ENCODE assay signal across 1 cellular context in genomic region chr2:68390600-68390999, GRCh38.
TF ChIP-seq lines count a peak whose summit lies in the region.

No MANE protein-coding gene starts in this region.

TF ChIP-seq in GM12878, 131 proteins besides CTCF, POLR2A, EP300 and RAD21:
- TF ChIP-seq MAX (IDR thresholded peaks at IDR 0.05; ENCODE audit: low read depth, low read length) = no peak
- no peak for TF ChIP-seq YY1 (IDR thresholded peaks at IDR 0.05; ENCODE audit: low read depth, low read length)
- TF ChIP-seq BHLHE40 (IDR thresholded peaks at IDR 0.05; ENCODE audit: borderline replicate concordance in 1 of 2, low read depth in 2 of 2, low read length in 1 of 2) = no peak
- TF ChIP-seq TCF7 (IDR thresholded peaks at IDR 0.05; ENCODE audit: borderline replicate concordance) = no peak
- no peak for TF ChIP-seq EGR1 (IDR thresholded peaks at IDR 0.05; ENCODE audit: borderline replicate concordance in 1 of 2, low read depth in 2 of 2, low read length in 2 of 2)
- no peak for TF ChIP-seq NKRF (conservative IDR thresholded peaks at IDR 0.05)
- TF ChIP-seq CREB1 (IDR thresholded peaks at IDR 0.05; ENCODE audit: low read depth) = no peak
- no peak for TF ChIP-seq POLR2AphosphoS5 (IDR thresholded peaks at IDR 0.05; ENCODE audit: low read length)
- TF ChIP-seq HDAC2 (IDR thresholded peaks at IDR 0.05) = no peak
- TF ChIP-seq TAF1 (IDR thresholded peaks at IDR 0.05; ENCODE audit: borderline replicate concordance, low read depth, low read length) = no peak
- TF ChIP-seq SIN3A (IDR thresholded peaks at IDR 0.05; ENCODE audit: low read depth, low read length) = no peak
- no peak for TF ChIP-seq SP1 (IDR thresholded peaks at IDR 0.05; ENCODE audit: low read depth, low read length)
- no peak for TF ChIP-seq JUND (IDR thresholded peaks at IDR 0.05; ENCODE audit: low read depth, low read length)
- TF ChIP-seq RFX5 (IDR thresholded peaks at IDR 0.05; ENCODE audit: low read depth, low read length) = no peak
- TF ChIP-seq ZNF24 (IDR thresholded peaks at IDR 0.05) = no peak
- no peak for TF ChIP-seq ZSCAN29 (IDR thresholded peaks at IDR 0.05)
TF ChIP-seq in GM12878: peak in this region for 0.
